ENCODE assay signal across 25 cellular contexts in genomic region chr2:83744830-83745229, GRCh38.
"Had no signal": no experiment of that assay in that cellular context is flagged by ENCODE, and none has a peak within 500 bp of the region (broad histone marks: within the 10 kb centered on the region; RNA-seq: fewer than 3 reads in every experiment).

No MANE protein-coding gene starts in this region.

- H3K9me3 ChIP-seq: colonic mucosa, esophagus squamous epithelium, gastrocnemius medialis had no signal

- DNase-seq: colonic mucosa; cortex of kidney; effector CD8-positive, alpha-beta T cell; effector memory CD8-positive, alpha-beta T cell; endodermal cell; erythroblast; esophagus squamous epithelium; foreskin fibroblast; foreskin melanocyte; gastrocnemius medialis; glutamatergic neuron; head of caudate nucleus; heart right ventricle; hippocampal formation; left cardiac atrium; left lung; left ventricle myocardium superior; lower lobe of right lung; mesenchymal stem cell; mucosa of descending colon; naive B cell had no signal

- ATAC-seq: effector memory CD8-positive, alpha-beta T cell; esophagus mucosa; gastrocnemius medialis; heart right ventricle; left cardiac atrium; left lung; left ventricle myocardium superior; lower lobe of right lung; mucosa of descending colon had no signal

- H3K27ac Mint-ChIP-seq: dendritic cell treated with granulocyte-macrophage colony-stimulating factor and Interleukin-4, amounts not matched to agents 40 ng/mL and 50 ng/mL, for 4 days; effector memory CD8-positive, alpha-beta T cell; endodermal cell; mesothelial cell of epicardium had no signal

- H3K27ac ChIP-seq: colonic mucosa, epithelial cell of prostate, esophagus squamous epithelium, gastrocnemius medialis, heart right ventricle, left lung, lower lobe of right lung had no signal

- H3K4me3 Mint-ChIP-seq: dendritic cell treated with granulocyte-macrophage colony-stimulating factor and Interleukin-4, amounts not matched to agents 40 ng/mL and 50 ng/mL, for 4 days; effector memory CD8-positive, alpha-beta T cell; endodermal cell; mesothelial cell of epicardium; naive B cell had no signal

- H3K27me3 ChIP-seq: colonic mucosa, esophagus squamous epithelium, gastrocnemius medialis, heart right ventricle, left lung had no signal

- H3K36me3 ChIP-seq: colonic mucosa, esophagus squamous epithelium, gastrocnemius medialis, heart right ventricle, left lung, lower lobe of right lung had no signal

- H3K27me3 Mint-ChIP-seq: dendritic cell treated with granulocyte-macrophage colony-stimulating factor and Interleukin-4, amounts not matched to agents 40 ng/mL and 50 ng/mL, for 4 days; effector memory CD8-positive, alpha-beta T cell; naive B cell had no signal

- H3K4me3 ChIP-seq: colonic mucosa, esophagus squamous epithelium, gastrocnemius medialis, heart right ventricle, left lung, lower lobe of right lung, mucosa of descending colon had no signal

- H3K4me1 ChIP-seq: colonic mucosa, esophagus squamous epithelium, gastrocnemius medialis, left lung, lower lobe of right lung had no signal

- H3K4me1 Mint-ChIP-seq: naive B cell had no signal
